In genomic region chrX:10010686-10011085, GRCh38 we compare ENCODE assay signal across 10 cellular contexts. TPM values are rescaled to one million over a fixed set of nuclear protein-coding genes. Genes with fewer than 3 reads are reported as not detected.
A peak's percentile ranks its signal among the peaks of the same experiment; 100 is the strongest.
DNase-seq lines count a peak whose midpoint lies in the region; FAIRE-seq and TF ChIP-seq lines count a peak whose summit lies in the region.
"Had no signal": no experiment of that assay in that cellular context is flagged by ENCODE, and none has a peak within 500 bp of the region (broad histone marks: within the 10 kb centered on the region; RNA-seq: fewer than 3 reads in every experiment).

No MANE protein-coding gene starts in this region.

- DNase-seq in activated CD4-positive, alpha-beta T cell treated with anti-CD3 and anti-CD28 coated beads, Interleukin-2, amount 10 ng/mL, durations not matched to agents 24 days and 14 days = no peak
- DNase-seq in activated CD4-positive, alpha-beta T cell treated with anti-CD3 and anti-CD28 coated beads, Interleukin-2, amount 50 U/mL, for 4 hours = no peak
- no peak for DNase-seq in OCI-LY7 (ENCODE audit: low spot score)
- peak; percentile 78 for DNase-seq in endothelial cell of umbilical vein (ENCODE audit: low read depth, low spot score)
- DNase-seq in spleen = no peak
- DNase-seq in HUDEP-2 (lab: John Stamatoyannopoulos, UW; ENCODE audit: unreplicated experiment in 76 of 76) = no peak
- DNase-seq in ecto neural progenitor cell (ENCODE audit: low spot score) = no peak
- no peak for DNase-seq in GM20000 (ENCODE audit: low spot score)

- H2AFZ ChIP-seq in OCI-LY7 (ENCODE audit: low read length) = 0 out of 2 replicates have a peak overlapping the region, but pooled peaks have one; percentile 36
- H2AFZ ChIP-seq in endothelial cell of umbilical vein (ENCODE audit: low read depth, low read length) = no peak overlapping the region

- H3K27me3 ChIP-seq in endothelial cell of umbilical vein (ENCODE audit: control insufficient read depth in 2 of 2, insufficient read depth in 2 of 2, low read length in 2 of 2) = no peaks in the 10 kb centered on the region
- H3K27me3 ChIP-seq in spleen (replicated peaks in 1 of 7) = peaks cover 0 to 13% (median 0%) of the 10 kb centered on the region in 7 donors

- peak overlapping the region; percentile 74 for H3K4me3 Mint-ChIP-seq in activated CD4-positive, alpha-beta T cell treated with anti-CD3 and anti-CD28 coated beads, Interleukin-2, amount 10 ng/mL, durations not matched to agents 24 days and 14 days

- no peaks in the 10 kb centered on the region for H3K36me3 Mint-ChIP-seq in activated CD4-positive, alpha-beta T cell treated with anti-CD3 and anti-CD28 coated beads, Interleukin-2, amount 10 ng/mL, durations not matched to agents 24 days and 14 days (ENCODE audit: low read depth)

- H3K9me3 ChIP-seq in OCI-LY7 (ENCODE audit: low read length) (no peaks in the 10 kb centered on the region), endothelial cell of umbilical vein (replicated peaks; ENCODE audit: control insufficient read depth, insufficient read depth, low read length) (no peaks in the 10 kb centered on the region), spleen (no peaks in the 10 kb centered on the region)

- dilution Hi-C loops in endothelial cell of umbilical vein (cut with MboI; ENCODE audit: extremely low pct_ligation_motif_present, low sequenced_read_pairs) = no loop called here

- H3K4me1 Mint-ChIP-seq in activated CD4-positive, alpha-beta T cell treated with anti-CD3 and anti-CD28 coated beads, Interleukin-2, amount 10 ng/mL, durations not matched to agents 24 days and 14 days = peaks cover 38% of the 10 kb centered on the region

- H3K4me1 ChIP-seq in OCI-LY7 (ENCODE audit: insufficient read depth, low read length, poor library complexity, severe bottlenecking) (peaks cover 25% of the 10 kb centered on the region), endothelial cell of umbilical vein (ENCODE audit: control insufficient read depth, extremely low read depth, insufficient read depth, low read length) (peaks cover 45% of the 10 kb centered on the region), spleen (peaks cover 0 to 48% (median 24%) of the 10 kb centered on the region in 6 donors)

- CTCF ChIA-PET in OCI-LY7 (lab: Charles Lee; ENCODE audit: unreplicated experiment) (no interaction called here), endothelial cell of umbilical vein (lab: Charles Lee) (interaction anchor here (1.2 kb wide), 1 partner anchor 109 kb away, joined by 8 read pairs; no protein-coding TSS in a partner anchor)

- peak overlapping the region; percentile 46 for H3K4me2 ChIP-seq in OCI-LY7 (ENCODE audit: low read length)
- H3K4me2 ChIP-seq in endothelial cell of umbilical vein (ENCODE audit: insufficient read depth, low read length) = peak overlapping the region; percentile 66

- no peaks in the 10 kb centered on the region for H3K9me3 Mint-ChIP-seq in activated CD4-positive, alpha-beta T cell treated with anti-CD3 and anti-CD28 coated beads, Interleukin-2, amount 10 ng/mL, durations not matched to agents 24 days and 14 days

- H4K20me1 ChIP-seq in OCI-LY7 (ENCODE audit: insufficient read depth, low read length) (no peaks in the 10 kb centered on the region), endothelial cell of umbilical vein (replicated peaks; ENCODE audit: control insufficient read depth, extremely low read depth, insufficient read depth, low read length) (no peaks in the 10 kb centered on the region)

- 23 to 55% (median 31%) methylated on average over 5 of the region's 5 CpGs for WGBS in spleen, 5 donors

- POLR2A ChIA-PET in OCI-LY7 (lab: Charles Lee) = interaction anchor here (1.6 kb wide), 1 partner anchor 9 kb away, joined by 3 read pairs; no protein-coding TSS in a partner anchor
- POLR2A ChIA-PET in endothelial cell of umbilical vein (lab: Charles Lee) = no interaction called here

- peak overlapping the region; percentile 73 for H3K9ac ChIP-seq in endothelial cell of umbilical vein (replicated peaks; ENCODE audit: extremely low read depth, insufficient read depth, low read length)

- FAIRE-seq in endothelial cell of umbilical vein (lab: Jason Lieb, UNC) = no peak

- H3K9me1 ChIP-seq in endothelial cell of umbilical vein (replicated peaks; ENCODE audit: control insufficient read depth, extremely low read depth, insufficient read depth, low read length) = no peaks in the 10 kb centered on the region

- TF ChIP-seq CTCF in OCI-LY7 (conservative IDR thresholded peaks at IDR 0.05; ENCODE audit: low read length) (no peak), endothelial cell of umbilical vein (IDR thresholded peaks at IDR 0.05; ENCODE audit: extremely low read depth in 1 of 2, insufficient read depth in 1 of 2, low read depth in 1 of 2, low read length in 2 of 2) (no peak), spleen (IDR thresholded peaks at IDR 0.05 in 8 of 11, conservative IDR thresholded peaks at IDR 0.05 in 3 of 11) (no peak), GM20000 (IDR thresholded peaks at IDR 0.05; ENCODE audit: extremely low read depth, missing control alignments) (no peak)

- intact Hi-C loops in activated CD4-positive, alpha-beta T cell treated with anti-CD3 and anti-CD28 coated beads, Interleukin-2, amount 10 ng/mL, durations not matched to agents 24 days and 14 days (cut with micrococcal nuclease) = loop anchor here (1.0 to 5.0 kb wide), 2 partner anchors 7 to 1102 kb away; partner anchors contain the start of gene HCCS
- intact Hi-C loops in OCI-LY7 (cut with micrococcal nuclease; ENCODE audit: unreplicated experiment) = no loop called here
- intact Hi-C loops in endothelial cell of umbilical vein (cut with micrococcal nuclease) = loop anchor here (1.0 to 5.0 kb wide), 3 partner anchors 9 to 264 kb away; partner anchors contain the start of gene CLCN4
- intact Hi-C loops in spleen (cut with DNase I; ENCODE audit: low total_unique reads) = no loop called here

- TF ChIP-seq POLR2A in endothelial cell of umbilical vein (IDR thresholded peaks at IDR 0.05; ENCODE audit: low read depth, low read length) (no peak), spleen (IDR thresholded peaks at IDR 0.05) (no peak)

- H3K36me3 ChIP-seq in OCI-LY7 (ENCODE audit: insufficient read depth, low read length) (no peaks in the 10 kb centered on the region), endothelial cell of umbilical vein (ENCODE audit: control insufficient read depth in 2 of 2, extremely low read depth in 1 of 2, insufficient read depth in 2 of 2, low read length in 2 of 2) (no peaks in the 10 kb centered on the region), spleen (no peaks in the 10 kb centered on the region)

- peaks cover 3% of the 10 kb centered on the region for H3K27me3 Mint-ChIP-seq in activated CD4-positive, alpha-beta T cell treated with anti-CD3 and anti-CD28 coated beads, Interleukin-2, amount 10 ng/mL, durations not matched to agents 24 days and 14 days

- H3K27ac Mint-ChIP-seq in activated CD4-positive, alpha-beta T cell treated with anti-CD3 and anti-CD28 coated beads, Interleukin-2, amount 10 ng/mL, durations not matched to agents 24 days and 14 days = peak overlapping the region; percentile 87

- H3K4me3 ChIP-seq in OCI-LY7 (ENCODE audit: low read depth, low read length, poor library complexity, severe bottlenecking) = no peak overlapping the region
- no peak overlapping the region for H3K4me3 ChIP-seq in endothelial cell of umbilical vein (replicated peaks in 1 of 3; ENCODE audit: insufficient read depth in 1 of 3, low read depth in 1 of 3, low read length in 3 of 3)
- H3K4me3 ChIP-seq in spleen = peak overlapping the region in 1 of 8 donors; percentile 17

- H3K27ac ChIP-seq in OCI-LY7 (ENCODE audit: low read depth, low read length, poor library complexity, severe bottlenecking) (no peak overlapping the region), endothelial cell of umbilical vein (ENCODE audit: insufficient read depth, low read depth, low read length) (peak overlapping the region; percentile 87), spleen (peak overlapping the region in 7 of 8 donors; percentile 0 to 80 (median 61))
- H3K27ac ChIP-seq: RWPE1 had no signal

- BruUV-seq in OCI-LY7 (replicated peaks; lab: Mats Ljungman, UMichigan) (no TSS peak), endothelial cell of umbilical vein (replicated peaks; lab: Mats Ljungman, UMichigan) (no TSS peak)

- H3K9me2 ChIP-seq in OCI-LY7 (ENCODE audit: insufficient read depth, low read length) = no peaks in the 10 kb centered on the region

- H3K79me2 ChIP-seq in OCI-LY7 (ENCODE audit: insufficient read depth, low read depth, low read length) (no peaks in the 10 kb centered on the region), endothelial cell of umbilical vein (ENCODE audit: control insufficient read depth, insufficient read depth, low read length) (peaks cover under 1% of the 10 kb centered on the region)

TF ChIP-seq in endothelial cell of umbilical vein, 7 proteins besides CTCF, POLR2A, EP300 and RAD21:
- TF ChIP-seq, protein P1, sequence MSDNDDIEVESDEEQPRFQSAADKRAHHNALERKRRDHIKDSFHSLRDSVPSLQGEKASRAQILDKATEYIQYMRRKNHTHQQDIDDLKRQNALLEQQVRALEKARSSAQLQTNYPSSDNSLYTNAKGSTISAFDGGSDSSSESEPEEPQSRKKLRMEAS (IDR thresholded peaks at IDR 0.05; ENCODE audit: insufficient read depth, insufficient read length) = no peak
- TF ChIP-seq JUN (IDR thresholded peaks at IDR 0.05; ENCODE audit: borderline replicate concordance, insufficient read depth, insufficient read length, low read depth) = peak; percentile 25
- TF ChIP-seq GATA2 (IDR thresholded peaks at IDR 0.05; ENCODE audit: insufficient read depth, insufficient read length, low read depth, low read length) = peak; percentile 18
- no peak for TF ChIP-seq MYC (IDR thresholded peaks at IDR 0.05; ENCODE audit: low read depth, low read length)
- TF ChIP-seq EZH2 (IDR thresholded peaks at IDR 0.05; ENCODE audit: borderline replicate concordance, low read depth, low read length, severe bottlenecking) = no peak
- peak; percentile 47 for TF ChIP-seq FOS (IDR thresholded peaks at IDR 0.05; ENCODE audit: borderline replicate concordance, insufficient read depth, low read length)
- TF ChIP-seq POLR2AphosphoS5 (IDR thresholded peaks at IDR 0.05; ENCODE audit: insufficient read depth, low read depth, low read length) = peak; percentile 37

RNA-seq across cellular contexts. Expression of gene CLDN34, which starts 43.5 kb away (rescaled TPM):
- total RNA-seq in activated CD4-positive, alpha-beta T cell treated with anti-CD3 and anti-CD28 coated beads, Interleukin-2, amount 10 ng/mL, durations not matched to agents 24 days and 14 days = not detected in 2 replicates
- total RNA-seq in OCI-LY7 (2014; rRNA removed; shearing (Covaris generic)) = not detected in 2 replicates
- total RNA-seq in OCI-LY7 (2022) (not detected in 2 replicates), endothelial cell of umbilical vein (0.35 and 0.46 TPM in 2 replicates), spleen (not detected)
- polyA plus RNA-seq in endothelial cell of umbilical vein (0.08 and 0.14 TPM in 2 replicates), spleen (not detected)
- 0.08 and 0.12 TPM in 2 replicates for polyA plus RNA-seq in endothelial cell of umbilical vein (2011; cell fraction: cytosol; rRNA removed)
- 0.88 and 0.99 TPM in 2 replicates for polyA plus RNA-seq in endothelial cell of umbilical vein (2011; cell fraction: nucleus; rRNA removed)
- not detected in 2 replicates for polyA plus RNA-seq in endothelial cell of umbilical vein (2012)
- 0.40 and 1.8 TPM in 2 replicates for polyA minus RNA-seq in endothelial cell of umbilical vein
- polyA minus RNA-seq in endothelial cell of umbilical vein (2011; cell fraction: cytosol; rRNA and poly(A)+ RNA removed) = not detected
- 2.0 and 2.6 TPM in 2 replicates for polyA minus RNA-seq in endothelial cell of umbilical vein (2011; cell fraction: nucleus; rRNA and poly(A)+ RNA removed)
- total RNA-seq: activated CD8-positive, alpha-beta memory T cell treated with anti-CD3 and anti-CD28 coated beads for 36 hours had no signal

Comparison
In these comparisons a context has a peak if more than half of its experiments do, and no peak if none do; other contexts are left out.
1. intact Hi-C loops: an anchor here in activated CD4-positive, alpha-beta T cell treated with anti-CD3 and anti-CD28 coated beads, Interleukin-2, amount 10 ng/mL, durations not matched to agents 24 days and 14 days (1.0 to 5.0 kb wide) and endothelial cell of umbilical vein (1.0 to 5.0 kb wide); none called in OCI-LY7 and spleen.